Comparison of ENCODE assay signal across 1 cellular context in the genomic region with DNA sequence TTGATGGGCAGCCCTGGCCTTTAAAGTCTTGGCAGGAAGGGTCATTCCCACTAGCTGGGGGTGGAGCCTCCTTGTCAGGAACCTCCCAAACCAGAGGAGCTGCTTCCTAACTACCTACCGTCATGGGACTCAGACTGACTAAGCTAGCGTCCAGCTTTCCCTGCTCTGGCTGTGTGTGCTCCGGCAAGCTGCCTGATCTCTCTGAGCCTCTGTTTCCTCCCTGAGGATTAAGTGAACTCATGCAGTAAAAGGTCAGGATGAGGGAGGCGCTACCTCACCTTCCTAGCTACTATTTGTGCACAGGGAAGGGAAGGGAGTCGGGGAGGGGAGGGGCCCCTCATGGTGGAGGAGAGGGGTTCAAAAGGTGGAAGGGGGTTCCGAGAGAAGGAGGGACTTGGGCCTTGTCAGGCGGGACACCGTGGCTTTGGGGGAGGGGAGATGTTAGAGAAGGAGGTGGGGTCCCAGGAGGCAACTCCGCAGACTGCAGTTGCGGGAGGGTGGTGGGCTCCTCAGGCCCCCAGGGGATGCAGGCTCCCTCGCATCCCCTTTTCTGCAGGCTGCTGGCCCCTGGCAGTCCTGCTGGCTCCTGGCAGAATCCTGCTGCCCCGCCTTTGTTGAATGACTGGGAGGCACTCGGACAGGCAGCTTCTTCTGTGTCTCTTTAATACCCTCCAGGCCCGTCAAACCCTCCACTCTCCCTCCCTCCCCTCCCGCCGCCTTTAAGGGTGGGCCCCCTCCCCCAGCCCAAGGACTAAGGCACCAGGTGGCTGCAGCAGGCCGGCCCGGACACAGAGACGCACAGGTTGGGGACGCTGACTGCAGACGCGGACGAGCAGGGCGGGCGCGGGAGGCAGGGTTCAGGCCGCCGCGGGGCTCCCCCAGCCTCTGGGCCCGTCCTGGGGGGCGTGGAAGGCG.
TF ChIP-seq lines count a peak whose summit lies in the region.

No MANE protein-coding gene starts in this region.

TF ChIP-seq in GM12878, 131 proteins besides CTCF, POLR2A, EP300 and RAD21:
- TF ChIP-seq SPI1 (IDR thresholded peaks at IDR 0.05; ENCODE audit: borderline replicate concordance, insufficient read depth, low read depth, low read length), result no peak
- TF ChIP-seq SP1 (IDR thresholded peaks at IDR 0.05; ENCODE audit: low read depth, low read length), result no peak
- TF ChIP-seq, protein P1, sequence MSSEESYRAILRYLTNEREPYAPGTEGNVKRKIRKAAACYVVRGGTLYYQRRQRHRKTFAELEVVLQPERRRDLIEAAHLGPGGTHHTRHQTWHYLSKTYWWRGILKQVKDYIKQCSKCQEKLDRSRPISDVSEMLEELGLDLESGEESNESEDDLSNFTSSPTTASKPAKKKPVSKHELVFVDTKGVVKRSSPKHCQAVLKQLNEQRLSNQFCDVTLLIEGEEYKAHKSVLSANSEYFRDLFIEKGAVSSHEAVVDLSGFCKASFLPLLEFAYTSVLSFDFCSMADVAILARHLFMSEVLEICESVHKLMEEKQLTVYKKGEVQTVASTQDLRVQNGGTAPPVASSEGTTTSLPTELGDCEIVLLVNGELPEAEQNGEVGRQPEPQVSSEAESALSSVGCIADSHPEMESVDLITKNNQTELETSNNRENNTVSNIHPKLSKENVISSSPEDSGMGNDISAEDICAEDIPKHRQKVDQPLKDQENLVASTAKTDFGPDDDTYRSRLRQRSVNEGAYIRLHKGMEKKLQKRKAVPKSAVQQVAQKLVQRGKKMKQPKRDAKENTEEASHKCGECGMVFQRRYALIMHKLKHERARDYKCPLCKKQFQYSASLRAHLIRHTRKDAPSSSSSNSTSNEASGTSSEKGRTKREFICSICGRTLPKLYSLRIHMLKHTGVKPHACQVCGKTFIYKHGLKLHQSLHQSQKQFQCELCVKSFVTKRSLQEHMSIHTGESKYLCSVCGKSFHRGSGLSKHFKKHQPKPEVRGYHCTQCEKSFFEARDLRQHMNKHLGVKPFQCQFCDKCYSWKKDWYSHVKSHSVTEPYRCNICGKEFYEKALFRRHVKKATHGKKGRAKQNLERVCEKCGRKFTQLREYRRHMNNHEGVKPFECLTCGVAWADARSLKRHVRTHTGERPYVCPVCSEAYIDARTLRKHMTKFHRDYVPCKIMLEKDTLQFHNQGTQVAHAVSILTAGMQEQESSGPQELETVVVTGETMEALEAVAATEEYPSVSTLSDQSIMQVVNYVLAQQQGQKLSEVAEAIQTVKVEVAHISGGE (CRISPR knock-in tag; IDR thresholded peaks at IDR 0.05), result no peak
- no peak for TF ChIP-seq RFX5 (IDR thresholded peaks at IDR 0.05; ENCODE audit: low read depth, low read length)
- TF ChIP-seq, protein P2, sequence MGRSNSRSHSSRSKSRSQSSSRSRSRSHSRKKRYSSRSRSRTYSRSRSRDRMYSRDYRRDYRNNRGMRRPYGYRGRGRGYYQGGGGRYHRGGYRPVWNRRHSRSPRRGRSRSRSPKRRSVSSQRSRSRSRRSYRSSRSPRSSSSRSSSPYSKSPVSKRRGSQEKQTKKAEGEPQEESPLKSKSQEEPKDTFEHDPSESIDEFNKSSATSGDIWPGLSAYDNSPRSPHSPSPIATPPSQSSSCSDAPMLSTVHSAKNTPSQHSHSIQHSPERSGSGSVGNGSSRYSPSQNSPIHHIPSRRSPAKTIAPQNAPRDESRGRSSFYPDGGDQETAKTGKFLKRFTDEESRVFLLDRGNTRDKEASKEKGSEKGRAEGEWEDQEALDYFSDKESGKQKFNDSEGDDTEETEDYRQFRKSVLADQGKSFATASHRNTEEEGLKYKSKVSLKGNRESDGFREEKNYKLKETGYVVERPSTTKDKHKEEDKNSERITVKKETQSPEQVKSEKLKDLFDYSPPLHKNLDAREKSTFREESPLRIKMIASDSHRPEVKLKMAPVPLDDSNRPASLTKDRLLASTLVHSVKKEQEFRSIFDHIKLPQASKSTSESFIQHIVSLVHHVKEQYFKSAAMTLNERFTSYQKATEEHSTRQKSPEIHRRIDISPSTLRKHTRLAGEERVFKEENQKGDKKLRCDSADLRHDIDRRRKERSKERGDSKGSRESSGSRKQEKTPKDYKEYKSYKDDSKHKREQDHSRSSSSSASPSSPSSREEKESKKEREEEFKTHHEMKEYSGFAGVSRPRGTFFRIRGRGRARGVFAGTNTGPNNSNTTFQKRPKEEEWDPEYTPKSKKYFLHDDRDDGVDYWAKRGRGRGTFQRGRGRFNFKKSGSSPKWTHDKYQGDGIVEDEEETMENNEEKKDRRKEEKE (IDR thresholded peaks at IDR 0.05), result no peak
- TF ChIP-seq, protein P3, sequence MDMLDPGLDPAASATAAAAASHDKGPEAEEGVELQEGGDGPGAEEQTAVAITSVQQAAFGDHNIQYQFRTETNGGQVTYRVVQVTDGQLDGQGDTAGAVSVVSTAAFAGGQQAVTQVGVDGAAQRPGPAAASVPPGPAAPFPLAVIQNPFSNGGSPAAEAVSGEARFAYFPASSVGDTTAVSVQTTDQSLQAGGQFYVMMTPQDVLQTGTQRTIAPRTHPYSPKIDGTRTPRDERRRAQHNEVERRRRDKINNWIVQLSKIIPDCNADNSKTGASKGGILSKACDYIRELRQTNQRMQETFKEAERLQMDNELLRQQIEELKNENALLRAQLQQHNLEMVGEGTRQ (IDR thresholded peaks at IDR 0.05; ENCODE audit: borderline replicate concordance, low read depth, low read length), result no peak
- TF ChIP-seq RB1 (IDR thresholded peaks at IDR 0.05; ENCODE audit: borderline replicate concordance), result no peak
- TF ChIP-seq, protein P4, sequence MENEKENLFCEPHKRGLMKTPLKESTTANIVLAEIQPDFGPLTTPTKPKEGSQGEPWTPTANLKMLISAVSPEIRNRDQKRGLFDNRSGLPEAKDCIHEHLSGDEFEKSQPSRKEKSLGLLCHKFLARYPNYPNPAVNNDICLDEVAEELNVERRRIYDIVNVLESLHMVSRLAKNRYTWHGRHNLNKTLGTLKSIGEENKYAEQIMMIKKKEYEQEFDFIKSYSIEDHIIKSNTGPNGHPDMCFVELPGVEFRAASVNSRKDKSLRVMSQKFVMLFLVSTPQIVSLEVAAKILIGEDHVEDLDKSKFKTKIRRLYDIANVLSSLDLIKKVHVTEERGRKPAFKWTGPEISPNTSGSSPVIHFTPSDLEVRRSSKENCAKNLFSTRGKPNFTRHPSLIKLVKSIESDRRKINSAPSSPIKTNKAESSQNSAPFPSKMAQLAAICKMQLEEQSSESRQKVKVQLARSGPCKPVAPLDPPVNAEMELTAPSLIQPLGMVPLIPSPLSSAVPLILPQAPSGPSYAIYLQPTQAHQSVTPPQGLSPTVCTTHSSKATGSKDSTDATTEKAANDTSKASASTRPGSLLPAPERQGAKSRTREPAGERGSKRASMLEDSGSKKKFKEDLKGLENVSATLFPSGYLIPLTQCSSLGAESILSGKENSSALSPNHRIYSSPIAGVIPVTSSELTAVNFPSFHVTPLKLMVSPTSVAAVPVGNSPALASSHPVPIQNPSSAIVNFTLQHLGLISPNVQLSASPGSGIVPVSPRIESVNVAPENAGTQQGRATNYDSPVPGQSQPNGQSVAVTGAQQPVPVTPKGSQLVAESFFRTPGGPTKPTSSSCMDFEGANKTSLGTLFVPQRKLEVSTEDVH (IDR thresholded peaks at IDR 0.05; ENCODE audit: low read depth, partially characterized antibody), result no peak
- no peak for TF ChIP-seq HDAC2 (IDR thresholded peaks at IDR 0.05)
- no peak for TF ChIP-seq CHD4 (IDR thresholded peaks at IDR 0.05)
- no peak for TF ChIP-seq NR2C2 (IDR thresholded peaks at IDR 0.05; ENCODE audit: borderline replicate concordance, control insufficient read depth, insufficient read length, low read depth)
- no peak for TF ChIP-seq JUND (IDR thresholded peaks at IDR 0.05; ENCODE audit: low read depth, low read length)
- TF ChIP-seq NFYA (IDR thresholded peaks at IDR 0.05; ENCODE audit: borderline replicate concordance, low read depth, low read length), result no peak
- no peak for TF ChIP-seq SUZ12 (IDR thresholded peaks at IDR 0.05; ENCODE audit: unreplicated experiment)
- TF ChIP-seq, protein P5, sequence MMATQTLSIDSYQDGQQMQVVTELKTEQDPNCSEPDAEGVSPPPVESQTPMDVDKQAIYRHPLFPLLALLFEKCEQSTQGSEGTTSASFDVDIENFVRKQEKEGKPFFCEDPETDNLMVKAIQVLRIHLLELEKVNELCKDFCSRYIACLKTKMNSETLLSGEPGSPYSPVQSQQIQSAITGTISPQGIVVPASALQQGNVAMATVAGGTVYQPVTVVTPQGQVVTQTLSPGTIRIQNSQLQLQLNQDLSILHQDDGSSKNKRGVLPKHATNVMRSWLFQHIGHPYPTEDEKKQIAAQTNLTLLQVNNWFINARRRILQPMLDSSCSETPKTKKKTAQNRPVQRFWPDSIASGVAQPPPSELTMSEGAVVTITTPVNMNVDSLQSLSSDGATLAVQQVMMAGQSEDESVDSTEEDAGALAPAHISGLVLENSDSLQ (IDR thresholded peaks at IDR 0.05), result no peak
- TF ChIP-seq CHD2 (IDR thresholded peaks at IDR 0.05; ENCODE audit: borderline replicate concordance, low read depth, low read length), result no peak
- no peak for TF ChIP-seq SREBF1 (IDR thresholded peaks at IDR 0.05; ENCODE audit: low read length)
